ENCODE assay signal across 31 cellular contexts in the genomic region with DNA sequence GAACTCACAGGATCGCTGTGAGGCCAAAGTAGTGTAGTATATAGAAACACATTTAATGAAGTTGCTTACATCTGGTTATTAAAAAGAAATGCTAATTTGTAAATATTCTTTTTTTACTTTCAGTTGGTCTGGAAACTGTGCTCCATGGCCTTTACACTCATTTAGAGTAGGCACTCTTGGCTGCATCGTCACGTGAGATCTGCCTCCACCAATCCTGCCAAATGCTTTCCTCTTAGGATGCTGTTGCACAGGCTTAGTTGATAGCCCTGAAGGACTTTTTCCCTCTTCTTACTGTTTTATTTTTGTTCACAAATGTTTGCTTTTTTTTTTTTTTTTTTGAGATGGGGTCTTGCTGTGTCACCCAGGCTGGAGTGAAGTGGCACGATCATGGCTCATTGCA. TPM values are rescaled to one million over a fixed set of nuclear protein-coding genes. Genes with fewer than 3 reads are reported as not detected.
DNase-seq lines count a peak whose midpoint lies in the region; ATAC-seq, FAIRE-seq and TF ChIP-seq lines count a peak whose summit lies in the region.
"Had no signal": no experiment of that assay in that cellular context is flagged by ENCODE, and none has a peak within 500 bp of the region (broad histone marks: within the 10 kb centered on the region; RNA-seq: fewer than 3 reads in every experiment).

No MANE protein-coding gene starts in this region.

- H3K4ac ChIP-seq in mesenchymal stem cell (ENCODE audit: low read depth in 1 of 2, low read length in 2 of 2): no peak overlapping the region

- POLR2A ChIA-PET in A673 (lab: Charles Lee; ENCODE audit: low non-redundant PET): no interaction called here
- POLR2A ChIA-PET in CD8-positive, alpha-beta T cell (lab: Charles Lee): no interaction called here

- H3K79me1 ChIP-seq in mesenchymal stem cell (replicated peaks; ENCODE audit: low read length, poor library complexity, severe bottlenecking): peaks cover 10% of the 10 kb centered on the region

- no peak for FAIRE-seq in astrocyte (lab: Jason Lieb, UNC)
- FAIRE-seq: RCC 7860 had no signal

- H3K14ac ChIP-seq in mesenchymal stem cell (ENCODE audit: low read length in 2 of 2): no peak overlapping the region

- CTCF ChIA-PET in A673 (lab: Charles Lee): no interaction called here
- CTCF ChIA-PET in CD8-positive, alpha-beta T cell (lab: Charles Lee): interaction anchor here (1.0 kb wide), 1 partner anchor 8 kb away, joined by 5 read pairs; no protein-coding TSS in a partner anchor

- no peaks in the 10 kb centered on the region for H3K36me3 Mint-ChIP-seq in astrocyte (ENCODE audit: low read depth, unreplicated experiment)
- no peaks in the 10 kb centered on the region for H3K36me3 Mint-ChIP-seq in CD8-positive, alpha-beta T cell
- H3K36me3 Mint-ChIP-seq in T-helper 2 cell treated with Interferon-gamma antibody and Interleukin-4, amounts not matched to agents 5 μg/mL and 100 μg/mL, for 36 hours (ENCODE audit: low read depth): no peaks in the 10 kb centered on the region
- H3K36me3 Mint-ChIP-seq: activated naive CD4-positive, alpha-beta T cell treated with anti-CD3 and anti-CD28 coated beads, Interleukin-2, amount 50 U/mL, for 24 hours; immature natural killer cell; neural progenitor cell had no signal

- H3K4me2 ChIP-seq in astrocyte (ENCODE audit: low read length) (no peak overlapping the region), mesenchymal stem cell (ENCODE audit: low read length, poor library complexity, severe bottlenecking) (no peak overlapping the region)
- H3K4me2 ChIP-seq: KMS-11, neural progenitor cell had no signal

- intact Hi-C loops in A673 (cut with micrococcal nuclease; ENCODE audit: unreplicated experiment): no loop called here
- intact Hi-C loops in CD8-positive, alpha-beta T cell (cut with DNase I, micrococcal nuclease): no loop called here

- ATAC-seq in CD8-positive, alpha-beta T cell: no peak
- ATAC-seq: left cardiac atrium; stimulated activated naive CD8-positive, alpha-beta T cell treated with anti-CD3 and anti-CD28 coated beads, Interleukin-15, amount 100 ng/mL, for 72 hours had no signal

- no peak overlapping the region for H2BK120ac ChIP-seq in mesenchymal stem cell (ENCODE audit: low read depth, low read length)

- no peak overlapping the region for H3K23ac ChIP-seq in mesenchymal stem cell (ENCODE audit: low read length in 2 of 2)

- H3K4me1 Mint-ChIP-seq in astrocyte (ENCODE audit: low read depth, unreplicated experiment): peaks cover 33% of the 10 kb centered on the region
- H3K4me1 Mint-ChIP-seq in CD8-positive, alpha-beta T cell (ENCODE audit: low read depth): no peaks in the 10 kb centered on the region
- H3K4me1 Mint-ChIP-seq in T-helper 2 cell treated with Interferon-gamma antibody and Interleukin-4, amounts not matched to agents 5 μg/mL and 100 μg/mL, for 36 hours (ENCODE audit: low read depth): no peaks in the 10 kb centered on the region
- H3K4me1 Mint-ChIP-seq: activated naive CD4-positive, alpha-beta T cell treated with anti-CD3 and anti-CD28 coated beads, Interleukin-2, amount 50 U/mL, for 24 hours; CD8-positive, alpha-beta memory T cell; immature natural killer cell; stimulated activated naive CD8-positive, alpha-beta T cell treated with anti-CD3 and anti-CD28 coated beads, Interleukin-15, amount 100 ng/mL, for 72 hours had no signal

- H3K27me3 Mint-ChIP-seq in astrocyte (ENCODE audit: low read depth, unreplicated experiment): no peaks in the 10 kb centered on the region
- H3K27me3 Mint-ChIP-seq in CD8-positive, alpha-beta T cell (ENCODE audit: low read depth): peaks cover 40% of the 10 kb centered on the region
- peaks cover 60% of the 10 kb centered on the region for H3K27me3 Mint-ChIP-seq in T-helper 2 cell treated with Interferon-gamma antibody and Interleukin-4, amounts not matched to agents 5 μg/mL and 100 μg/mL, for 36 hours (ENCODE audit: low read depth)

- TF ChIP-seq CTCF in A673 (conservative IDR thresholded peaks at IDR 0.05; ENCODE audit: low read depth, low read length): no peak
- no peak for TF ChIP-seq CTCF in astrocyte (IDR thresholded peaks at IDR 0.05; ENCODE audit: insufficient read depth, low read depth, low read length)
- TF ChIP-seq CTCF in CD8-positive, alpha-beta T cell (IDR thresholded peaks at IDR 0.05): no peak

- H3K4me3 ChIP-seq in A673 (ENCODE audit: low read depth, low read length, poor library complexity, severe bottlenecking): no peak overlapping the region
- H3K4me3 ChIP-seq in astrocyte (ENCODE audit: insufficient read depth, low read depth, low read length): no peak overlapping the region
- H3K4me3 ChIP-seq in mesenchymal stem cell (ENCODE audit: insufficient read depth in 1 of 2, low read depth in 1 of 2, low read length in 2 of 2): no peak overlapping the region
- no peak overlapping the region for H3K4me3 ChIP-seq in CD8-positive, alpha-beta T cell (ENCODE audit: low read depth, low read length)
- H3K4me3 ChIP-seq: breast epithelium, neural progenitor cell, right atrium auricular region, smooth muscle cell, thyroid gland had no signal

- H3K27ac ChIP-seq in A673 (ENCODE audit: low read depth, low read length, poor library complexity, severe bottlenecking): peak overlapping the region; percentile 51
- H3K27ac ChIP-seq in astrocyte (ENCODE audit: low read depth, low read length): no peak overlapping the region
- no peak overlapping the region for H3K27ac ChIP-seq in mesenchymal stem cell (ENCODE audit: low read length, poor library complexity, severe bottlenecking)
- no peak overlapping the region for H3K27ac ChIP-seq in CD8-positive, alpha-beta T cell (ENCODE audit: low read depth, low read length)
- H3K27ac ChIP-seq: HL-60, KMS-11, neural progenitor cell, right atrium auricular region, thyroid gland, VCaP had no signal

- no peak overlapping the region for H3K4me3 Mint-ChIP-seq in astrocyte (ENCODE audit: unreplicated experiment)
- H3K4me3 Mint-ChIP-seq in CD8-positive, alpha-beta T cell: no peak overlapping the region
- H3K4me3 Mint-ChIP-seq in T-helper 2 cell treated with Interferon-gamma antibody and Interleukin-4, amounts not matched to agents 5 μg/mL and 100 μg/mL, for 36 hours: no peak overlapping the region
- H3K4me3 Mint-ChIP-seq: activated naive CD4-positive, alpha-beta T cell treated with anti-CD3 and anti-CD28 coated beads, Interleukin-2, amount 50 U/mL, for 24 hours; CD8-positive, alpha-beta memory T cell; H9; immature natural killer cell; neural progenitor cell; stimulated activated naive CD8-positive, alpha-beta T cell treated with anti-CD3 and anti-CD28 coated beads, Interleukin-15, amount 100 ng/mL, for 72 hours had no signal

- WGBS in mesenchymal stem cell: 99% methylated on average over 3 of the region's 4 CpGs

- H3K9me3 ChIP-seq in A673 (ENCODE audit: low read depth, low read length, poor library complexity, severe bottlenecking): no peaks in the 10 kb centered on the region
- no peaks in the 10 kb centered on the region for H3K9me3 ChIP-seq in astrocyte (ENCODE audit: insufficient read depth, low read depth, low read length)
- H3K9me3 ChIP-seq in mesenchymal stem cell (ENCODE audit: control insufficient read depth, low read length): no peaks in the 10 kb centered on the region
- no peaks in the 10 kb centered on the region for H3K9me3 ChIP-seq in CD8-positive, alpha-beta T cell (ENCODE audit: low read length)
- H3K9me3 ChIP-seq: BE2C, breast epithelium, right atrium auricular region, thyroid gland had no signal

- no peaks in the 10 kb centered on the region for H3K79me2 ChIP-seq in astrocyte (ENCODE audit: insufficient read depth, low read length)

- H3K9ac ChIP-seq in astrocyte (ENCODE audit: low read length) (no peak overlapping the region), mesenchymal stem cell (ENCODE audit: low read length) (peak overlapping the region; percentile 4)
- H3K9ac ChIP-seq: KMS-11, neural progenitor cell had no signal

- no peaks in the 10 kb centered on the region for H3K27me3 ChIP-seq in A673 (replicated peaks; ENCODE audit: insufficient read depth, low read depth, low read length, poor library complexity)
- no peaks in the 10 kb centered on the region for H3K27me3 ChIP-seq in astrocyte (ENCODE audit: insufficient read depth, low read length)
- H3K27me3 ChIP-seq in mesenchymal stem cell (ENCODE audit: control insufficient read depth in 1 of 2, insufficient read depth in 1 of 2, low read length in 2 of 2): no peaks in the 10 kb centered on the region
- H3K27me3 ChIP-seq in CD8-positive, alpha-beta T cell (ENCODE audit: insufficient read depth, low read length): no peaks in the 10 kb centered on the region
- H3K27me3 ChIP-seq: BE2C, breast epithelium, thyroid gland had no signal

- H2AFZ ChIP-seq in astrocyte (ENCODE audit: low read depth, low read length): no peak overlapping the region
- no peak overlapping the region for H2AFZ ChIP-seq in mesenchymal stem cell (ENCODE audit: low read depth, low read length)
- H2AFZ ChIP-seq: neural progenitor cell had no signal

- no peak overlapping the region for H2AK5ac ChIP-seq in mesenchymal stem cell (ENCODE audit: low read length, severe bottlenecking)

- H3K36me3 ChIP-seq in A673 (ENCODE audit: insufficient read depth, low read length, poor library complexity, severe bottlenecking): no peaks in the 10 kb centered on the region
- no peaks in the 10 kb centered on the region for H3K36me3 ChIP-seq in astrocyte (ENCODE audit: insufficient read depth, low read length)
- H3K36me3 ChIP-seq in mesenchymal stem cell (ENCODE audit: control insufficient read depth in 1 of 2, insufficient read depth in 2 of 2, low read depth in 1 of 2, low read length in 2 of 2): no peaks in the 10 kb centered on the region
- H3K36me3 ChIP-seq in CD8-positive, alpha-beta T cell (ENCODE audit: insufficient read depth, low read length): no peaks in the 10 kb centered on the region
- H3K36me3 ChIP-seq: BE2C, breast epithelium, neural progenitor cell, right atrium auricular region, thyroid gland had no signal

- H4K20me1 ChIP-seq in astrocyte (ENCODE audit: insufficient read depth, low read length): no peaks in the 10 kb centered on the region

- BruUV-seq in A673 (replicated peaks; lab: Mats Ljungman, UMichigan): no TSS peak

- no peak overlapping the region for H2BK5ac ChIP-seq in mesenchymal stem cell (ENCODE audit: low read depth, low read length, poor library complexity, severe bottlenecking)

- DNase-seq in A673 (ENCODE audit: low spot score): no peak
- peak; percentile 25 for DNase-seq in NCI-H1105 (lab: John Stamatoyannopoulos, UW)
- DNase-seq in astrocyte (ENCODE audit: low read depth): no peak
- DNase-seq in mesenchymal stem cell: no peak
- DNase-seq in stimulated activated CD4-positive, alpha-beta T cell treated with anti-CD3 and anti-CD28 coated beads, Interleukin-2, amount 100 ng/mL, for 48 hours: no peak
- DNase-seq in CD8-positive, alpha-beta T cell: no peak
- DNase-seq in activated CD4-positive, alpha-beta T cell treated with anti-CD3 and anti-CD28 coated beads for 48 hours: no peak
- no peak for DNase-seq in T-helper 2 cell treated with Interferon-gamma antibody and Interleukin-4, amounts not matched to agents 5 μg/mL and 100 μg/mL, for 36 hours (ENCODE audit: low spot score)
- DNase-seq: activated CD4-positive, alpha-beta T cell treated with anti-CD3 and anti-CD28 coated beads for 4 hours; activated T-cell treated with anti-CD3 and anti-CD28 coated beads for 4 hours; amniotic stem cell; BE2C; CD8-positive, alpha-beta memory T cell; H9; immature natural killer cell; left cardiac atrium; mammary epithelial cell; MM.1S; posterior cingulate gyrus; stimulated activated naive CD8-positive, alpha-beta T cell treated with anti-CD3 and anti-CD28 coated beads, Interleukin-15, amount 100 ng/mL, for 72 hours; T1000; thyroid gland had no signal

- H3K4me1 ChIP-seq in A673 (ENCODE audit: insufficient read depth, low read length, poor library complexity, severe bottlenecking) (peaks cover 23% of the 10 kb centered on the region), astrocyte (ENCODE audit: insufficient read depth, low read length) (no peaks in the 10 kb centered on the region), mesenchymal stem cell (ENCODE audit: control insufficient read depth, insufficient read depth, low read depth, low read length) (peaks cover 3% of the 10 kb centered on the region)
- H3K4me1 ChIP-seq in CD8-positive, alpha-beta T cell (ENCODE audit: insufficient read depth, low read length): no peaks in the 10 kb centered on the region
- H3K4me1 ChIP-seq: BE2C, breast epithelium, right atrium auricular region had no signal

- H2BK12ac ChIP-seq in mesenchymal stem cell (ENCODE audit: low read length in 2 of 2): no peak overlapping the region

- H3K27ac Mint-ChIP-seq in astrocyte (ENCODE audit: unreplicated experiment): peak overlapping the region; percentile 43
- no peak overlapping the region for H3K27ac Mint-ChIP-seq in CD8-positive, alpha-beta T cell
- no peak overlapping the region for H3K27ac Mint-ChIP-seq in T-helper 2 cell treated with Interferon-gamma antibody and Interleukin-4, amounts not matched to agents 5 μg/mL and 100 μg/mL, for 36 hours
- H3K27ac Mint-ChIP-seq: activated naive CD4-positive, alpha-beta T cell treated with anti-CD3 and anti-CD28 coated beads, Interleukin-2, amount 50 U/mL, for 24 hours; CD8-positive, alpha-beta memory T cell; H9; immature natural killer cell; stimulated activated naive CD8-positive, alpha-beta T cell treated with anti-CD3 and anti-CD28 coated beads, Interleukin-15, amount 100 ng/mL, for 72 hours had no signal

- no peak overlapping the region for H3K18ac ChIP-seq in mesenchymal stem cell (ENCODE audit: low read depth in 1 of 2, low read length in 2 of 2)

- no peak overlapping the region for H2BK15ac ChIP-seq in mesenchymal stem cell (ENCODE audit: low read depth, poor library complexity, severe bottlenecking)

- H4K8ac ChIP-seq in mesenchymal stem cell (ENCODE audit: low read length): no peak overlapping the region

- H3K9me3 Mint-ChIP-seq in astrocyte (ENCODE audit: unreplicated experiment): no peaks in the 10 kb centered on the region
- no peaks in the 10 kb centered on the region for H3K9me3 Mint-ChIP-seq in CD8-positive, alpha-beta T cell
- H3K9me3 Mint-ChIP-seq in T-helper 2 cell treated with Interferon-gamma antibody and Interleukin-4, amounts not matched to agents 5 μg/mL and 100 μg/mL, for 36 hours: no peaks in the 10 kb centered on the region
- H3K9me3 Mint-ChIP-seq: activated naive CD4-positive, alpha-beta T cell treated with anti-CD3 and anti-CD28 coated beads, Interleukin-2, amount 50 U/mL, for 24 hours; CD8-positive, alpha-beta memory T cell; H9; neural progenitor cell; stimulated activated naive CD8-positive, alpha-beta T cell treated with anti-CD3 and anti-CD28 coated beads, Interleukin-15, amount 100 ng/mL, for 72 hours had no signal

- no peak overlapping the region for H4K91ac ChIP-seq in mesenchymal stem cell (ENCODE audit: low read length)

RNA-seq across cellular contexts. Expression of a gene that starts 6.3 kb away (rescaled TPM):
- total RNA-seq in A673 (2021) (27.2 and 32.7 TPM in 2 replicates), astrocyte (380 and 385 TPM in 2 replicates)
- 60.8 TPM for polyA plus RNA-seq in mesenchymal stem cell (2013, experiment 1 of 2)
- polyA plus RNA-seq in mesenchymal stem cell (2013, experiment 2 of 2): 63.6 TPM
- not detected for total RNA-seq in CD8-positive, alpha-beta T cell
- total RNA-seq: CD8-positive, alpha-beta memory T cell had no signal
- polyA plus RNA-seq: CD8-positive, alpha-beta memory T cell; immature natural killer cell had no signal

RNA-seq across cellular contexts. Expression of a gene that starts 57.7 kb away (rescaled TPM):
- total RNA-seq in A673 (2021) (104 and 137 TPM in 2 replicates), astrocyte (136 and 179 TPM in 2 replicates)
- polyA plus RNA-seq in mesenchymal stem cell (2013, experiment 1 of 2): 313 TPM
- polyA plus RNA-seq in mesenchymal stem cell (2013, experiment 2 of 2): 343 TPM
- total RNA-seq in CD8-positive, alpha-beta T cell: 10 to 100 TPM; 18.6 to 19.2 TPM

Comparison
In these comparisons a context has a peak if more than half of its experiments do, and no peak if none do; other contexts are left out.
1. RNA of a gene that starts 6.3 kb away (total RNA-seq): 380 to 385 TPM in astrocyte and 27.2 to 32.7 TPM in A673; not detected in CD8-positive, alpha-beta T cell; every median in the first group is over 10 times any median in the second.